In the genomic region with DNA sequence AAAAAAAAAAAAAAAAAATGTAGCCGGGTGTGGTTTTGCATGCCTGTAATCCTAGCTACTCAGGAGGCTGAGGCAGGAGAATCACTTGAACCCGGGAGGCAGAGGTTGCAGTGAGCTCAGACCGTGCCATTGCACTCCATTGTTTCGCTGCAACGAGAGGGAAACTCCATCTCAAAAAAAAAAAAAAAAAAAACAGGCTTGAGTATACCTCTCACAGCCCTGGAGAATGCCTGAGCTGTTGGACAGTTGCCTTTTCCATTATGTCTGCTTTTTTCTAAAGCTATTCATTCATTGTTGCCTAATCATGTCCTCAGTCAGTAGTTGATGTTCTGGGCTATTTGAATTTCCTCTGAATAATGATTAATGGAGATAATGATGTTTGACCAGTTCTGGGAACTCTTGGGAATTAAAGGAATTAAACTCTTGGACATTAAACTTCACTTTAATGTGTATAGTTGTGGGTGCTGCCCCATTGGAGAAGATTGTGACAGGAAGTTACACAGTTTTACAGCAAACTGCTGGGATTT, we compare ENCODE assay signal across 9 cellular contexts. TPM values are rescaled to one million over a fixed set of nuclear protein-coding genes. Genes with fewer than 3 reads are reported as not detected.
DNase-seq lines count a peak whose midpoint lies in the region; ATAC-seq and TF ChIP-seq lines count a peak whose summit lies in the region.
"Had no signal": no experiment of that assay in that cellular context is flagged by ENCODE, and none has a peak within 500 bp of the region (broad histone marks: within the 10 kb centered on the region; RNA-seq: fewer than 3 reads in every experiment).

No MANE protein-coding gene starts in this region.

- no peaks in the 10 kb centered on the region for H3K4me1 ChIP-seq in smooth muscle cell (ENCODE audit: low read depth)

- peaks cover 48% of the 10 kb centered on the region for H3K4me1 Mint-ChIP-seq in activated CD8-positive, alpha-beta memory T cell treated with anti-CD3 and anti-CD28 coated beads, Interleukin-2, amount 10 ng/mL, durations not matched to agents 7 days and 5 days
- peaks cover 55% of the 10 kb centered on the region for H3K4me1 Mint-ChIP-seq in activated CD8-positive, alpha-beta T cell treated with anti-CD3 and anti-CD28 coated beads for 36 hours (ENCODE audit: low read depth)

- peak overlapping the region; percentile 30 for H3K27ac ChIP-seq in smooth muscle cell (ENCODE audit: low read depth)

- no peak for DNase-seq in activated CD8-positive, alpha-beta memory T cell treated with anti-CD3 and anti-CD28 coated beads, Interleukin-2, amount 10 ng/mL, durations not matched to agents 7 days and 5 days
- DNase-seq in activated CD8-positive, alpha-beta memory T cell treated with anti-CD3 and anti-CD28 coated beads, Interleukin-2, amount 50 U/mL, for 4 hours: no peak
- no peak for DNase-seq in activated CD8-positive, alpha-beta T cell treated with anti-CD3 and anti-CD28 coated beads for 36 hours
- DNase-seq in fibroblast of the aortic adventitia (ENCODE audit: low read depth) (peak; percentile 86), smooth muscle cell (lab: John Stamatoyannopoulos, UW; ENCODE audit: unreplicated experiment) (no peak), nucleus accumbens (lab: John Stamatoyannopoulos, UW) (no peak), AML-193 (lab: John Stamatoyannopoulos, UW) (no peak), GM13977 (ENCODE audit: low spot score) (no peak)
- DNase-seq: activated CD4-positive, alpha-beta T cell treated with anti-CD3 and anti-CD28 coated beads, Interleukin-2, amount 50 U/mL, for 4 hours had no signal

- peak overlapping the region; percentile 96 for H3K27ac Mint-ChIP-seq in activated CD8-positive, alpha-beta memory T cell treated with anti-CD3 and anti-CD28 coated beads, Interleukin-2, amount 10 ng/mL, durations not matched to agents 7 days and 5 days
- peak overlapping the region; percentile 86 for H3K27ac Mint-ChIP-seq in activated CD8-positive, alpha-beta T cell treated with anti-CD3 and anti-CD28 coated beads for 36 hours

- no peak overlapping the region for H3K9ac ChIP-seq in smooth muscle cell (ENCODE audit: low read depth)

- ATAC-seq in activated CD8-positive, alpha-beta memory T cell treated with anti-CD3 and anti-CD28 coated beads, Interleukin-2, amount 10 ng/mL, durations not matched to agents 7 days and 5 days: peak; percentile 60
- ATAC-seq in activated CD8-positive, alpha-beta T cell treated with anti-CD3 and anti-CD28 coated beads for 36 hours: peak; percentile 43

- TF ChIP-seq CTCF in activated CD8-positive, alpha-beta T cell treated with anti-CD3 and anti-CD28 coated beads for 36 hours (IDR thresholded peaks at IDR 0.05): no peak
- TF ChIP-seq CTCF in fibroblast of the aortic adventitia (IDR thresholded peaks at IDR 0.05; ENCODE audit: insufficient read depth, low read length) (no peak), smooth muscle cell (IDR thresholded peaks at IDR 0.05; ENCODE audit: borderline replicate concordance, insufficient read depth, poor library complexity, severe bottlenecking) (no peak), GM13977 (IDR thresholded peaks at IDR 0.05; ENCODE audit: extremely low read depth, insufficient read depth, missing control alignments) (no peak)

- H3K4me3 ChIP-seq in fibroblast of the aortic adventitia (ENCODE audit: low read depth, low read length): no peak overlapping the region
- H3K4me3 ChIP-seq in smooth muscle cell: no peak overlapping the region

- peaks cover 45% of the 10 kb centered on the region for H3K79me2 ChIP-seq in smooth muscle cell (ENCODE audit: low read depth)

- H3K36me3 ChIP-seq in smooth muscle cell (ENCODE audit: low read depth): no peaks in the 10 kb centered on the region

- no peaks in the 10 kb centered on the region for H3K27me3 Mint-ChIP-seq in activated CD8-positive, alpha-beta memory T cell treated with anti-CD3 and anti-CD28 coated beads, Interleukin-2, amount 10 ng/mL, durations not matched to agents 7 days and 5 days
- H3K27me3 Mint-ChIP-seq in activated CD8-positive, alpha-beta T cell treated with anti-CD3 and anti-CD28 coated beads for 36 hours: no peaks in the 10 kb centered on the region

- 87% methylated on average over 5 of the region's 5 CpGs for WGBS in smooth muscle cell (ENCODE audit: low lambda C conversion rate)

- in situ Hi-C loops in GM13977 (cut with MboI; ENCODE audit: low pct_unique_long_range_greater_than_20kb, low sequenced_read_pairs, unreplicated experiment): no loop called here

- CTCF ChIA-PET in activated CD8-positive, alpha-beta memory T cell treated with anti-CD3 and anti-CD28 coated beads, Interleukin-2, amount 10 ng/mL, durations not matched to agents 7 days and 5 days (lab: Charles Lee): interaction anchor here (0.7 to 6.2 kb wide), 7 partner anchors 10 to 710 kb away, joined by 3 to 65 read pairs (median 7); a partner anchor contains a TSS
- CTCF ChIA-PET in activated CD8-positive, alpha-beta T cell treated with anti-CD3 and anti-CD28 coated beads for 36 hours (lab: Charles Lee): interaction anchor here (1.7 to 4.1 kb wide), 3 partner anchors 11 to 162 kb away, joined by 5 to 27 read pairs (median 14); a partner anchor contains a TSS

- no peak overlapping the region for H2AFZ ChIP-seq in smooth muscle cell (ENCODE audit: low read depth)

- H4K20me1 ChIP-seq in smooth muscle cell (ENCODE audit: low read depth): peaks cover 67% of the 10 kb centered on the region

- intact Hi-C loops in activated CD8-positive, alpha-beta T cell treated with anti-CD3 and anti-CD28 coated beads for 36 hours (cut with micrococcal nuclease): no loop called here

- no peaks in the 10 kb centered on the region for H3K9me3 ChIP-seq in smooth muscle cell (replicated peaks; ENCODE audit: low read depth)

- H3K36me3 Mint-ChIP-seq in activated CD8-positive, alpha-beta memory T cell treated with anti-CD3 and anti-CD28 coated beads, Interleukin-2, amount 10 ng/mL, durations not matched to agents 7 days and 5 days: peaks cover 36% of the 10 kb centered on the region
- H3K36me3 Mint-ChIP-seq in activated CD8-positive, alpha-beta T cell treated with anti-CD3 and anti-CD28 coated beads for 36 hours (ENCODE audit: low read depth): peaks cover 33% of the 10 kb centered on the region

- no peaks in the 10 kb centered on the region for H3K27me3 ChIP-seq in smooth muscle cell (ENCODE audit: low read depth)

- peak overlapping the region; percentile 49 for H3K4me2 ChIP-seq in smooth muscle cell

- no peaks in the 10 kb centered on the region for H3K9me3 Mint-ChIP-seq in activated CD8-positive, alpha-beta memory T cell treated with anti-CD3 and anti-CD28 coated beads, Interleukin-2, amount 10 ng/mL, durations not matched to agents 7 days and 5 days (ENCODE audit: low read depth)
- H3K9me3 Mint-ChIP-seq in activated CD8-positive, alpha-beta T cell treated with anti-CD3 and anti-CD28 coated beads for 36 hours: no peaks in the 10 kb centered on the region

- H3F3A ChIP-seq in smooth muscle cell (ENCODE audit: low read depth): peaks cover 5% of the 10 kb centered on the region

- POLR2A ChIA-PET in activated CD8-positive, alpha-beta T cell treated with anti-CD3 and anti-CD28 coated beads for 36 hours (lab: Charles Lee): interaction anchor here (1.9 to 2.7 kb wide), 2 partner anchors 11 to 12 kb away, joined by 7 to 17 read pairs; a partner anchor contains a TSS

- H3K4me3 Mint-ChIP-seq in activated CD8-positive, alpha-beta memory T cell treated with anti-CD3 and anti-CD28 coated beads, Interleukin-2, amount 10 ng/mL, durations not matched to agents 7 days and 5 days: peak overlapping the region; percentile 48
- no peak overlapping the region for H3K4me3 Mint-ChIP-seq in activated CD8-positive, alpha-beta T cell treated with anti-CD3 and anti-CD28 coated beads for 36 hours

RNA-seq across cellular contexts. Expression of a gene that starts 11.8 kb away (rescaled TPM):
- 100 to 1,000 TPM in 1 of 2 experiments, 10 to 100 TPM in 1; 96.5 to 103 TPM for total RNA-seq in activated CD8-positive, alpha-beta memory T cell treated with anti-CD3 and anti-CD28 coated beads, Interleukin-2, amount 10 ng/mL, durations not matched to agents 7 days and 5 days
- total RNA-seq in activated CD8-positive, alpha-beta T cell treated with anti-CD3 and anti-CD28 coated beads for 36 hours: 10 to 100 TPM; 64.7 to 65.4 TPM
- total RNA-seq in fibroblast of the aortic adventitia (ENCODE audit: low replicate concordance): 24.8 and 30.5 TPM in 2 replicates
- 26.7 and 35.3 TPM in 2 replicates for total RNA-seq in smooth muscle cell
- 54.2 and 62.6 TPM in 2 replicates for polyA plus RNA-seq in smooth muscle cell

RNA-seq across cellular contexts. Expression of a gene that starts 13.6 kb away (rescaled TPM):
- 10 to 100 TPM; 52.5 to 72.5 TPM for total RNA-seq in activated CD8-positive, alpha-beta memory T cell treated with anti-CD3 and anti-CD28 coated beads, Interleukin-2, amount 10 ng/mL, durations not matched to agents 7 days and 5 days
- total RNA-seq in activated CD8-positive, alpha-beta T cell treated with anti-CD3 and anti-CD28 coated beads for 36 hours: 10 to 100 TPM; 45.3 to 53.6 TPM
- total RNA-seq in fibroblast of the aortic adventitia (ENCODE audit: low replicate concordance) (43.4 and 80.7 TPM in 2 replicates), smooth muscle cell (27.1 and 35.6 TPM in 2 replicates)
- 51.8 and 64.3 TPM in 2 replicates for polyA plus RNA-seq in smooth muscle cell

RNA-seq across cellular contexts. Expression of a gene that starts 50.6 kb away (rescaled TPM):
- total RNA-seq in activated CD8-positive, alpha-beta memory T cell treated with anti-CD3 and anti-CD28 coated beads, Interleukin-2, amount 10 ng/mL, durations not matched to agents 7 days and 5 days: 10 to 100 TPM; 45.2 to 57.3 TPM
- total RNA-seq in activated CD8-positive, alpha-beta T cell treated with anti-CD3 and anti-CD28 coated beads for 36 hours: 10 to 100 TPM; 31.9 to 32.2 TPM
- total RNA-seq in fibroblast of the aortic adventitia (ENCODE audit: low replicate concordance) (11.8 and 20.3 TPM in 2 replicates), smooth muscle cell (17.7 and 19.7 TPM in 2 replicates)
- 36.9 and 40.9 TPM in 2 replicates for polyA plus RNA-seq in smooth muscle cell
